Comparison of ENCODE assay signal across 18 cellular contexts in the genomic region with DNA sequence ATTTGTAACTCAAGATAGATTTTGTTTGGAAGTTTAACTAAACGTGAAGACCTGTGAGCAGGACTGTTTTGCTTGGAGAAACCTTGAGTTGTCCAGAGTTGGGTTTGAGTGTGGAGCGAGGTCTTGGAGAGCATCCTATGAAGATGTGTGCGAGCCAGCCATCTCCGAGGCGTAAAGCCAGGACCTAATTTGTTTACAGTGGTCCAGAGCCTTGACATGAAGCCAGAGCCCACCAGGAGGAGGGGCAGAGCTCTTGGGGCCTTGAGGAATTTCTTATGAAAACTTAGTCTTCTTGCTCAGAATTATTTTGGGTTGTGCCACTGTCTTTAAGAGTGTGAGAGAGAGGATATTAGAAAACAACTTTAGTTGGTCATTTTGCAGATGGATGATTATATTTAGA. TPM values are rescaled to one million over a fixed set of nuclear protein-coding genes. Genes with fewer than 3 reads are reported as not detected.
DNase-seq lines count a peak whose midpoint lies in the region; ATAC-seq and TF ChIP-seq lines count a peak whose summit lies in the region.
"Had no signal": no experiment of that assay in that cellular context is flagged by ENCODE, and none has a peak within 500 bp of the region (broad histone marks: within the 10 kb centered on the region; RNA-seq: fewer than 3 reads in every experiment).

No MANE protein-coding gene starts in this region.

- WGBS in heart left ventricle, 4 donors = 70 to 79% (median 76%) methylated on average over 5 of the region's 5 CpGs

- H3K4me1 ChIP-seq in mucosa of descending colon (ENCODE audit: low read depth) = peaks cover 52% of the 10 kb centered on the region
- H3K4me1 ChIP-seq in heart left ventricle = peaks cover 4 to 94% (median 73%) of the 10 kb centered on the region in 12 donors

- H3K9me3 ChIP-seq in mucosa of descending colon = no peaks in the 10 kb centered on the region
- no peaks in the 10 kb centered on the region for H3K9me3 ChIP-seq in heart left ventricle

- POLR2A ChIA-PET in activated B cell treated with CpG ODN at 0.5 μM for 24 hours (lab: Charles Lee) = no interaction called here

- H3K4me3 Mint-ChIP-seq in activated naive CD4-positive, alpha-beta T cell treated with anti-CD3 and anti-CD28 coated beads, Interleukin-2, amount 50 U/mL, for 24 hours = no peak overlapping the region
- H3K4me3 Mint-ChIP-seq in activated naive CD4-positive, alpha-beta T cell treated with anti-CD3 and anti-CD28 coated beads, Interleukin-2, amount 10 ng/mL, durations not matched to agents 7 days and 5 days = no peak overlapping the region
- H3K4me3 Mint-ChIP-seq in activated B cell treated with CpG ODN at 0.5 μM for 24 hours (peak overlapping the region; percentile 2), immature natural killer cell (no peak overlapping the region)
- H3K4me3 Mint-ChIP-seq: HFFc6 had no signal

- ATAC-seq in activated B cell treated with CpG ODN at 0.5 μM for 24 hours (ENCODE audit: low read depth) = no peak
- no peak for ATAC-seq in GM19395 (IDR thresholded peaks at IDR 0.05; ENCODE audit: unreplicated experiment)
- ATAC-seq in mucosa of descending colon = no peak
- no peak for ATAC-seq in heart left ventricle

- H3K4me3 ChIP-seq in mucosa of descending colon = no peak overlapping the region
- no peak overlapping the region for H3K4me3 ChIP-seq in heart left ventricle

- H3K36me3 Mint-ChIP-seq in activated naive CD4-positive, alpha-beta T cell treated with anti-CD3 and anti-CD28 coated beads, Interleukin-2, amount 50 U/mL, for 24 hours = peaks cover 10% of the 10 kb centered on the region
- H3K36me3 Mint-ChIP-seq in activated naive CD4-positive, alpha-beta T cell treated with anti-CD3 and anti-CD28 coated beads, Interleukin-2, amount 10 ng/mL, durations not matched to agents 7 days and 5 days = peaks cover 48% of the 10 kb centered on the region
- H3K36me3 Mint-ChIP-seq in activated B cell treated with CpG ODN at 0.5 μM for 24 hours (ENCODE audit: low read depth) (peaks cover 59% of the 10 kb centered on the region), immature natural killer cell (no peaks in the 10 kb centered on the region)

- CTCF ChIA-PET in activated naive CD4-positive, alpha-beta T cell treated with anti-CD3 and anti-CD28 coated beads, Interleukin-2, amount 10 ng/mL, durations not matched to agents 7 days and 5 days (lab: Charles Lee) = no interaction called here
- CTCF ChIA-PET in activated B cell treated with CpG ODN at 0.5 μM for 24 hours (lab: Charles Lee) = interaction anchor here (0.5 to 0.9 kb wide), 2 partner anchors 46 to 363 kb away, joined by 3 read pairs; no protein-coding TSS in a partner anchor

- no peak for TF ChIP-seq POLR2A in heart left ventricle (IDR thresholded peaks at IDR 0.05)

- H3K27me3 ChIP-seq in heart left ventricle = no peaks in the 10 kb centered on the region

- TF ChIP-seq CTCF in activated B cell treated with CpG ODN at 0.5 μM for 24 hours (IDR thresholded peaks at IDR 0.05) = no peak
- no peak for TF ChIP-seq CTCF in mucosa of descending colon (IDR thresholded peaks at IDR 0.05)
- no peak for TF ChIP-seq CTCF in heart left ventricle (IDR thresholded peaks at IDR 0.05)

- H3K27ac Mint-ChIP-seq in activated naive CD4-positive, alpha-beta T cell treated with anti-CD3 and anti-CD28 coated beads, Interleukin-2, amount 50 U/mL, for 24 hours = peak overlapping the region; percentile 8
- H3K27ac Mint-ChIP-seq in activated naive CD4-positive, alpha-beta T cell treated with anti-CD3 and anti-CD28 coated beads, Interleukin-2, amount 10 ng/mL, durations not matched to agents 7 days and 5 days = no peak overlapping the region
- H3K27ac Mint-ChIP-seq in activated B cell treated with CpG ODN at 0.5 μM for 24 hours (no peak overlapping the region), immature natural killer cell (peak overlapping the region in 4 of 6 donors; percentile 0 to 42 (median 8))
- H3K27ac Mint-ChIP-seq: HFFc6 had no signal

- H3K36me3 ChIP-seq in mucosa of descending colon (ENCODE audit: low read depth) = no peaks in the 10 kb centered on the region
- H3K36me3 ChIP-seq in heart left ventricle = peaks cover 0 to 15% (median 0%) of the 10 kb centered on the region in 9 donors

- H3K27ac ChIP-seq in heart left ventricle = no peak overlapping the region

- intact Hi-C loops in activated B cell treated with CpG ODN at 0.5 μM for 24 hours (cut with micrococcal nuclease) (no loop called here), mucosa of descending colon (cut with DNase I, micrococcal nuclease) (no loop called here), heart left ventricle (cut with DNase I) (loop anchor here in 1 of 10 donors (10.0 kb wide), 1 partner anchor 177 kb away; the partner anchor contains the start of gene RALY)

- DNase-seq in activated naive CD4-positive, alpha-beta T cell treated with anti-CD3 and anti-CD28 coated beads, Interleukin-2, amount 10 ng/mL, durations not matched to agents 7 days and 5 days = no peak
- DNase-seq in activated B cell treated with CpG ODN at 0.5 μM for 24 hours (no peak), immature natural killer cell (no peak), pons (ENCODE audit: low spot score) (no peak), mucosa of descending colon (no peak), heart left ventricle (no peak)
- DNase-seq: 8988T, DMS 273 treated with DMSO at 0.1 percent for 48 hours, GDM1, HFFc6, KBM-7, NCI-H1048, NCI-H1436 treated with DMSO at 0.1 percent for 48 hours, NCI-H2029 treated with DMSO at 0.1 percent for 48 hours, NCI-H510A treated with DMSO at 0.1 percent for 48 hours, NCI-H82 had no signal

- no peaks in the 10 kb centered on the region for H3K27me3 Mint-ChIP-seq in activated naive CD4-positive, alpha-beta T cell treated with anti-CD3 and anti-CD28 coated beads, Interleukin-2, amount 50 U/mL, for 24 hours
- no peaks in the 10 kb centered on the region for H3K27me3 Mint-ChIP-seq in activated naive CD4-positive, alpha-beta T cell treated with anti-CD3 and anti-CD28 coated beads, Interleukin-2, amount 10 ng/mL, durations not matched to agents 7 days and 5 days
- no peaks in the 10 kb centered on the region for H3K27me3 Mint-ChIP-seq in activated B cell treated with CpG ODN at 0.5 μM for 24 hours
- peaks cover 0 to 2% (median 0%) of the 10 kb centered on the region in 3 donors for H3K27me3 Mint-ChIP-seq in immature natural killer cell (ENCODE audit: low read depth in 3 of 3)

- peaks cover 83% of the 10 kb centered on the region for H3K4me1 Mint-ChIP-seq in activated naive CD4-positive, alpha-beta T cell treated with anti-CD3 and anti-CD28 coated beads, Interleukin-2, amount 50 U/mL, for 24 hours
- H3K4me1 Mint-ChIP-seq in activated naive CD4-positive, alpha-beta T cell treated with anti-CD3 and anti-CD28 coated beads, Interleukin-2, amount 10 ng/mL, durations not matched to agents 7 days and 5 days = peaks cover 66% of the 10 kb centered on the region
- H3K4me1 Mint-ChIP-seq in activated B cell treated with CpG ODN at 0.5 μM for 24 hours (peaks cover 90% of the 10 kb centered on the region), immature natural killer cell (peaks cover 62 to 85% of the 10 kb centered on the region in 2 donors)

- H3K9me3 Mint-ChIP-seq in activated naive CD4-positive, alpha-beta T cell treated with anti-CD3 and anti-CD28 coated beads, Interleukin-2, amount 50 U/mL, for 24 hours = no peaks in the 10 kb centered on the region
- no peaks in the 10 kb centered on the region for H3K9me3 Mint-ChIP-seq in activated naive CD4-positive, alpha-beta T cell treated with anti-CD3 and anti-CD28 coated beads, Interleukin-2, amount 10 ng/mL, durations not matched to agents 7 days and 5 days
- H3K9me3 Mint-ChIP-seq in activated B cell treated with CpG ODN at 0.5 μM for 24 hours = no peaks in the 10 kb centered on the region
- H3K9me3 Mint-ChIP-seq in immature natural killer cell = no peaks in the 10 kb centered on the region
- H3K9me3 Mint-ChIP-seq: HFFc6 had no signal

RNA-seq across cellular contexts. Expression of gene CHMP4B, which starts 6.3 kb away (rescaled TPM):
- 116 and 121 TPM in 2 replicates for total RNA-seq in activated B cell treated with CpG ODN at 0.5 μM for 24 hours
- 1 to 10 TPM; 1.3 to 8.1 (median 3.7) TPM for polyA plus RNA-seq in immature natural killer cell
- 100 to 1,000 TPM; 167 to 230 (median 184) TPM for total RNA-seq in mucosa of descending colon
- 100 to 1,000 TPM in 5 of 9 donors, 10 to 100 TPM in 4; 46.2 to 225 (median 106) TPM for total RNA-seq in heart left ventricle
- 100 to 1,000 TPM; 127 to 233 TPM for polyA plus RNA-seq in heart left ventricle

Comparison
In these comparisons a context has a peak if more than half of its experiments do, and no peak if none do; other contexts are left out.
1. H3K27ac Mint-ChIP-seq: peak in activated naive CD4-positive, alpha-beta T cell treated with anti-CD3 and anti-CD28 coated beads, Interleukin-2, amount 50 U/mL, for 24 hours (single experiment) and immature natural killer cell (4 of 6); none in activated naive CD4-positive, alpha-beta T cell treated with anti-CD3 and anti-CD28 coated beads, Interleukin-2, amount 10 ng/mL, durations not matched to agents 7 days and 5 days (single experiment) and activated B cell treated with CpG ODN at 0.5 μM for 24 hours (single experiment).